8 cellular contexts compared by ENCODE assay signal in genomic region chr14:73472182-73473114, GRCh38. TPM values are rescaled to one million over a fixed set of nuclear protein-coding genes. Genes with fewer than 3 reads are reported as not detected.
DNase-seq lines count a peak whose midpoint lies in the region; ATAC-seq, FAIRE-seq and TF ChIP-seq lines count a peak whose summit lies in the region.

No MANE protein-coding gene starts in this region.

- H3K27me3 Mint-ChIP-seq in naive thymus-derived CD8-positive, alpha-beta T cell, result peaks cover 0 to 1% (median 0%) of the 10 kb centered on the region in 5 donors

- H3K4me3 ChIP-seq in A549, result no peak overlapping the region
- H3K4me3 ChIP-seq in SJCRH30, result no peak overlapping the region

- no peak overlapping the region for H3K4me3 Mint-ChIP-seq in naive thymus-derived CD8-positive, alpha-beta T cell

- no peak overlapping the region for H3K4me2 ChIP-seq in A549

- peaks cover 15% of the 10 kb centered on the region; the same call in 1 of the 3 replicates for H3K4me1 ChIP-seq in A549
- H3K4me1 ChIP-seq in SJCRH30, result no peaks in the 10 kb centered on the region

- 44% methylated on average over 18 of the region's 18 CpGs for WGBS in A549 (ENCODE audit: missing lambda C conversion rate)

- CTCF ChIA-PET in A549 (lab: Yijun Ruan, JAX), result interaction anchor here (0.5 to 13.5 kb wide), 84 partner anchors 8 to 1273 kb away, joined by 3 to 176 read pairs (median 5); partner anchors contain the start of genes NUMB, PSEN1 and RIOX1

- POLR2A ChIA-PET in A549 (lab: Yijun Ruan, JAX), result interaction anchor here (0.5 to 1.5 kb wide), 4 partner anchors 14 to 314 kb away, joined by 3 to 8 read pairs (median 6); partner anchors contain the start of gene NUMB
- POLR2A ChIA-PET in naive thymus-derived CD8-positive, alpha-beta T cell (lab: Charles Lee), result interaction anchor here (1.2 to 1.9 kb wide), 2 partner anchors 14 to 178 kb away, joined by 3 to 9 read pairs; partner anchors contain the start of gene NUMB

- peak; percentile 94 to 96 for TF ChIP-seq RAD21 in A549 (conservative IDR thresholded peaks at IDR 0.05 in 1 of 2, IDR thresholded peaks at IDR 0.05 in 1 of 2)

- no peaks in the 10 kb centered on the region for H3K9me3 ChIP-seq in A549
- no peaks in the 10 kb centered on the region for H3K9me3 ChIP-seq in SJCRH30 (replicated peaks)

- no peaks in the 10 kb centered on the region for H3K9me3 Mint-ChIP-seq in naive thymus-derived CD8-positive, alpha-beta T cell

- no peak for TF ChIP-seq EP300 in A549 (IDR thresholded peaks at IDR 0.05)

- TF ChIP-seq CTCF in A549 (IDR thresholded peaks at IDR 0.05) (peak; percentile 88), GM12872 (IDR thresholded peaks at IDR 0.05; ENCODE audit: insufficient read depth, low read depth, low read length) (peak; percentile 59)

- no peaks in the 10 kb centered on the region for H3K36me3 Mint-ChIP-seq in naive thymus-derived CD8-positive, alpha-beta T cell

- H3K27me3 ChIP-seq in SJCRH30, result no peaks in the 10 kb centered on the region

- no peak for TF ChIP-seq POLR2A in A549 (IDR thresholded peaks at IDR 0.05; ENCODE audit: low read length)

- peak; percentile 52 to 74 for DNase-seq in A549 (ENCODE audit: low read depth in 1 of 2, low spot score in 1 of 2)
- peak; percentile 78 for DNase-seq in NCI-H1105 (lab: John Stamatoyannopoulos, UW)
- DNase-seq in SJCRH30, result peak; percentile 27 to 78
- DNase-seq in naive thymus-derived CD8-positive, alpha-beta T cell, result peak in 5 of 10 donors; percentile 15 to 68 (median 57)
- DNase-seq in activated CD4-positive, alpha-beta T cell treated with anti-CD3 and anti-CD28 coated beads, Interleukin-2, amount 50 U/mL, for 4 hours, result no peak

- FAIRE-seq in A549 (lab: Jason Lieb, UNC), result no peak

- no peaks in the 10 kb centered on the region for H3K36me3 ChIP-seq in SJCRH30

- H3K27ac Mint-ChIP-seq in naive thymus-derived CD8-positive, alpha-beta T cell, result no peak overlapping the region

- ATAC-seq in A549, result peak; percentile 85 to 87
- ATAC-seq in esophagus mucosa, result peak; percentile 77
- ATAC-seq in naive thymus-derived CD8-positive, alpha-beta T cell, result peak; percentile 82 to 87
- ATAC-seq in HG03039 (IDR thresholded peaks at IDR 0.05; ENCODE audit: unreplicated experiment), result no peak

- no peak overlapping the region for H3K27ac ChIP-seq in A549
- no peak overlapping the region for H3K27ac ChIP-seq in SJCRH30

- H3K4me1 Mint-ChIP-seq in naive thymus-derived CD8-positive, alpha-beta T cell, result peaks cover 0 to 9% (median 6%) of the 10 kb centered on the region in 4 donors

TF ChIP-seq in A549, 52 proteins besides CTCF, POLR2A, EP300 and RAD21:
- TF ChIP-seq HEYL (CRISPR knock-in tag; IDR thresholded peaks at IDR 0.05) (no peak), SMC3 (IDR thresholded peaks at IDR 0.05) (peak; percentile 83)

RNA-seq across cellular contexts. Expression of gene NUMB, which starts 14.1 kb away (rescaled TPM):
- polyA plus RNA-seq in A549 (2011; rRNA removed) (134 and 151 TPM in 2 replicates), A549 (2017; fragmentation: RNase III; extraction: RNeasy Plus Mini Kit Qiagen cat#74134 plus additional on column Dnase treatment) (34.6 to 41.2 TPM (median 40.8 TPM) in 3 replicates)
- polyA plus RNA-seq in A549 (2012; cell fraction: cytosol; rRNA removed), result 53.2 and 62.9 TPM in 2 replicates
- polyA plus RNA-seq in A549 (2012; cell fraction: nucleus; rRNA removed), result 91.2 and 105 TPM in 2 replicates
- 164 and 177 TPM in 2 replicates for polyA minus RNA-seq in A549 (2011; rRNA and poly(A)+ RNA removed)
- 18.9 and 25.0 TPM in 2 replicates for total RNA-seq in SJCRH30 (2014; rRNA removed; shearing (Covaris generic))
- total RNA-seq in esophagus mucosa, result 49.2 TPM
- 10 to 100 TPM; 46.8 to 51.2 TPM for total RNA-seq in naive thymus-derived CD8-positive, alpha-beta T cell
- 10 to 100 TPM; 24.5 to 34.7 (median 30.6) TPM for polyA plus RNA-seq in naive thymus-derived CD8-positive, alpha-beta T cell

RNA-seq across cellular contexts. Expression of gene RIOX1, which starts 18.3 kb away (rescaled TPM):
- polyA plus RNA-seq in A549 (2011; rRNA removed) (11.4 and 11.9 TPM in 2 replicates), A549 (2017; fragmentation: RNase III; extraction: RNeasy Plus Mini Kit Qiagen cat#74134 plus additional on column Dnase treatment) (16.5 to 17.5 TPM (median 17.1 TPM) in 3 replicates)
- 16.2 and 22.3 TPM in 2 replicates for polyA plus RNA-seq in A549 (2012; cell fraction: cytosol; rRNA removed)
- polyA plus RNA-seq in A549 (2012; cell fraction: nucleus; rRNA removed), result 18.7 and 24.0 TPM in 2 replicates
- polyA minus RNA-seq in A549 (2011; rRNA and poly(A)+ RNA removed), result 20.1 and 21.5 TPM in 2 replicates
- total RNA-seq in SJCRH30 (2014; rRNA removed; shearing (Covaris generic)), result 14.7 and 15.1 TPM in 2 replicates
- 7.1 TPM for total RNA-seq in esophagus mucosa
- total RNA-seq in naive thymus-derived CD8-positive, alpha-beta T cell, result 10 to 100 TPM; 36.1 to 38.2 TPM
- 10 to 100 TPM; 26.4 to 35.9 (median 29.4) TPM for polyA plus RNA-seq in naive thymus-derived CD8-positive, alpha-beta T cell

Comparison
In these comparisons a context has a peak if more than half of its experiments do, and no peak if none do; other contexts are left out.
1. DNase-seq: peak in A549 (2 of 2), NCI-H1105 (single experiment) and SJCRH30 (2 of 2); none in activated CD4-positive, alpha-beta T cell treated with anti-CD3 and anti-CD28 coated beads, Interleukin-2, amount 50 U/mL, for 4 hours (0 of 2).